ENCODE assay signal across 8 cellular contexts in the genomic region with DNA sequence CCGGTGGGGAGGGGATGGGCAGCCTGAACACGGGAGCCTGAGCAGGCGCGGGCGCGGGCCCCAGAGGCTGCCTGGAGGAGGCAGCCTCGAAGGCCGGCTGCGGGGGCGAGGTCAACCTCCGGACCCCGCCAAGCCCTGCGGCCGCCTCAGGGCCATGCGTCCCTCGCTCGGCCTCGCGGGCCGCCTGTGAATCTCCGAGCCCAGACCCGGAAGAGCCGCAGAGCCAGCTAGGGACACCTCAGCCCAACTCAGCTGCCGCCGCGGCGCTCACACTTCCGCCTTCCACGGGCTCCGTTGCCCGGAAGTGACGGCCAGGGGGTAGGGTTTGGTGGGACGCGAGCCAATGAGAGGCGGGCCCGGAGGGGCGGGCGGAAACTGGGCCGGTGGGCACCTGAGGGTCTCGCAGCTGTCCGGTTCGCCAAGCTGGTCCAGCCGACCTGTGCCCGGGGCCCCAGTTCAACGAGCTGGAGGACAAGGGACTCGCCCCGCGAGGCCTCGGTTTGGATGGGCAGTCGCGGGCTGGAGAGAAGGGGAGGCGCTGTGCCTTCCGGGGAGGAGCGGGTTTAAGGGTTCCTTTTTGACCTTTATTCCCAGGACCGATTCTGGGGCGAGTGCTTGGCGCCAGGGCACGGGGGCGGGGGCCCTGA. TPM values are rescaled to one million over a fixed set of nuclear protein-coding genes. Genes with fewer than 3 reads are reported as not detected.
DNase-seq lines count a peak whose midpoint lies in the region; ATAC-seq and TF ChIP-seq lines count a peak whose summit lies in the region.

TSS of gene SLC38A10 (minus strand) at position 277 of the 647 bp plus-strand sequence. CDS start 386 bp downstream, outside the sequence.

- no peaks in the 10 kb centered on the region for H3K36me3 ChIP-seq in urinary bladder (ENCODE audit: insufficient read depth)

- DNase-seq in GM13976 (ENCODE audit: low spot score) (peak; percentile 99), NCI-H146 (lab: John Stamatoyannopoulos, UW) (peak; percentile 86), left ventricle myocardium superior (peak; percentile 96), pulmonary artery endothelial cell (ENCODE audit: low read depth, low spot score) (peak; percentile 35)

- intact Hi-C loops in T-helper 2 cell treated with Interferon-gamma antibody and Interleukin-4, amounts not matched to agents 100 ng/mL and 5 ng/mL, for 36 hours (cut with micrococcal nuclease), result loop anchor here (2.0 to 5.0 kb wide), 2 partner anchors 43 to 56 kb away; partner anchors contain the start of genes NDUFAF8 and TEPSIN
- intact Hi-C loops in left ventricle myocardium superior (cut with micrococcal nuclease), result no loop called here

- WGBS in urinary bladder, result under 1% methylated on average over 59 of the region's 59 CpGs

- H3K27ac ChIP-seq in angular gyrus (ENCODE audit: low read depth, low read length), result peak within 1 kb of the TSS; percentile 89
- peak within 1 kb of the TSS; percentile 94 for H3K27ac ChIP-seq in urinary bladder (ENCODE audit: low read depth)

- no peaks in the 10 kb centered on the region for H3K4me1 ChIP-seq in urinary bladder (ENCODE audit: insufficient read depth)

- TF ChIP-seq CTCF in GM13976 (IDR thresholded peaks at IDR 0.05; ENCODE audit: borderline replicate concordance, control extremely low read depth, extremely low read depth, insufficient read depth, missing control alignments), result no peak

- ATAC-seq in HG02798 (IDR thresholded peaks at IDR 0.05; ENCODE audit: poor library complexity, unreplicated experiment) (peak; percentile 92), left ventricle myocardium superior (peak; percentile 94)

- peak within 1 kb of the TSS; percentile 84 for H3K4me3 ChIP-seq in urinary bladder (ENCODE audit: low read depth, low read length)

- in situ Hi-C loops in GM13976 (cut with MboI; ENCODE audit: low sequenced_read_pairs, unreplicated experiment), result no loop called here

RNA-seq across cellular contexts. Expression of gene SLC38A10, which starts in this region (rescaled TPM):
- total RNA-seq in T-helper 2 cell treated with Interferon-gamma antibody and Interleukin-4, amounts not matched to agents 100 ng/mL and 5 ng/mL, for 36 hours, result 127 and 132 TPM in 2 replicates
- total RNA-seq in left ventricle myocardium superior (46.6 TPM), pulmonary artery endothelial cell (61.1 and 66.2 TPM in 2 replicates), urinary bladder (28.5 TPM)
- 82.3 TPM for polyA plus RNA-seq in urinary bladder

Comparison
In these comparisons a context has a peak if more than half of its experiments do, and no peak if none do; other contexts are left out.
1. Peak in every context shown above with its lines: DNase-seq, ATAC-seq, H3K4me3 ChIP-seq and H3K27ac ChIP-seq.
2. DNase-seq: peak in every context shown above with its lines; median percentile 99 in GM13976; 96 in left ventricle myocardium superior; 86 in NCI-H146; 35 in pulmonary artery endothelial cell.